Comparison of ENCODE assay signal across 27 cellular contexts in genomic region chr2:101692037-101692436, GRCh38. TPM values are rescaled to one million over a fixed set of nuclear protein-coding genes. Genes with fewer than 3 reads are reported as not detected.
DNase-seq lines count a peak whose midpoint lies in the region; ATAC-seq and TF ChIP-seq lines count a peak whose summit lies in the region.
"Had no signal": no experiment of that assay in that cellular context is flagged by ENCODE, and none has a peak within 500 bp of the region (broad histone marks: within the 10 kb centered on the region; RNA-seq: fewer than 3 reads in every experiment).

No MANE protein-coding gene starts in this region.

- no peak overlapping the region for H3K27ac Mint-ChIP-seq in CD4-positive, alpha-beta T cell
- H3K27ac Mint-ChIP-seq: activated T-helper 2 cell treated with anti-CD3 and anti-CD28 coated beads, Interferon-gamma antibody, Interleukin-2, Interleukin-4, amounts not matched to agents 10 μg/mL and 5 μg/mL and 100 μg/mL, durations not matched to agents 14 hours and 24 hours and 36 hours; neural progenitor cell; T-helper 2 cell treated with Interferon-gamma antibody and Interleukin-4, amounts not matched to agents 5 μg/mL and 100 μg/mL, for 36 hours had no signal

- H3K27me3 ChIP-seq in BLaER1 (no peaks in the 10 kb centered on the region), left lung (peaks cover 0 to 8% of the 10 kb centered on the region in 2 donors)
- no peaks in the 10 kb centered on the region for H3K27me3 ChIP-seq in CD4-positive, alpha-beta T cell (ENCODE audit: control insufficient read depth, insufficient read depth, low read length)
- H3K27me3 ChIP-seq: esophagus squamous epithelium, hepatocyte, SJSA1, upper lobe of left lung had no signal

- no peak overlapping the region for H3K4me3 ChIP-seq in BLaER1
- H3K4me3 ChIP-seq in left lung: no peak overlapping the region
- H3K4me3 ChIP-seq in foreskin fibroblast (ENCODE audit: low read depth in 1 of 2, low read length in 2 of 2): no peak overlapping the region
- H3K4me3 ChIP-seq: esophagus squamous epithelium, GM23248, hepatocyte, neural progenitor cell, SJSA1, upper lobe of left lung had no signal

- H3K4me1 ChIP-seq in BLaER1 (peaks cover 19% of the 10 kb centered on the region), left lung (peaks cover 0 to 9% of the 10 kb centered on the region in 2 donors)
- H3K4me1 ChIP-seq: neural progenitor cell had no signal

- CTCF ChIA-PET in CD4-positive, alpha-beta T cell (lab: Charles Lee): interaction anchor here (0.6 to 1.7 kb wide), 3 partner anchors 8 to 61 kb away, joined by 3 to 4 read pairs (median 4); no protein-coding TSS in a partner anchor

- H3K4me1 Mint-ChIP-seq in CD4-positive, alpha-beta T cell (ENCODE audit: low read depth): peaks cover 29% of the 10 kb centered on the region

- H3K36me3 ChIP-seq in BLaER1 (no peaks in the 10 kb centered on the region), left lung (no peaks in the 10 kb centered on the region)
- H3K36me3 ChIP-seq: esophagus squamous epithelium, neural progenitor cell, SJSA1, upper lobe of left lung had no signal

- POLR2A ChIA-PET in CD4-positive, alpha-beta T cell (lab: Charles Lee): interaction anchor here (0.6 to 1.1 kb wide), 2 partner anchors 62 to 148 kb away, joined by 3 read pairs; no protein-coding TSS in a partner anchor

- peaks cover 2% of the 10 kb centered on the region for H3K9me3 Mint-ChIP-seq in CD4-positive, alpha-beta T cell
- H3K9me3 Mint-ChIP-seq: activated T-helper 2 cell treated with anti-CD3 and anti-CD28 coated beads, Interferon-gamma antibody, Interleukin-2, Interleukin-4, amounts not matched to agents 10 μg/mL and 5 μg/mL and 100 μg/mL, durations not matched to agents 14 hours and 24 hours and 36 hours had no signal

- TF ChIP-seq CTCF in left lung (IDR thresholded peaks at IDR 0.05) (no peak), foreskin fibroblast (IDR thresholded peaks at IDR 0.05; ENCODE audit: low read depth, low read length) (no peak)
- TF ChIP-seq CTCF in CD4-positive, alpha-beta T cell (IDR thresholded peaks at IDR 0.05): no peak

- peak overlapping the region; percentile 48 for H3K4me2 ChIP-seq in BLaER1
- H3K4me2 ChIP-seq: hepatocyte, neural progenitor cell had no signal

- H3K36me3 Mint-ChIP-seq in CD4-positive, alpha-beta T cell (ENCODE audit: low read depth): peaks cover 6% of the 10 kb centered on the region
- H3K36me3 Mint-ChIP-seq: CD4-positive, CD25-positive, alpha-beta regulatory T cell; neural progenitor cell had no signal

- intact Hi-C loops in left lung (cut with DNase I) (loop anchor here in 1 of 2 donors (10.0 kb wide), 1 partner anchor 167 kb away; no protein-coding TSS in a partner anchor), head of caudate nucleus (cut with DNase I) (no loop called here)
- intact Hi-C loops in CD4-positive, alpha-beta T cell (cut with DNase I, micrococcal nuclease): no loop called here

- no peak overlapping the region for H3K27ac ChIP-seq in BLaER1
- H3K27ac ChIP-seq in left lung: no peak overlapping the region
- H3K27ac ChIP-seq in CD4-positive, alpha-beta T cell (ENCODE audit: low read depth, low read length): no peak overlapping the region
- H3K27ac ChIP-seq: esophagus squamous epithelium, GM23248, hepatocyte, neural progenitor cell, SJSA1, upper lobe of left lung had no signal

- peak; percentile 12 for ATAC-seq in left lung
- no peak for ATAC-seq in CD4-positive, alpha-beta T cell (ENCODE audit: poor library complexity)
- ATAC-seq: Panc1, sciatic nerve had no signal

- H3K27me3 Mint-ChIP-seq in CD4-positive, alpha-beta T cell: no peaks in the 10 kb centered on the region
- H3K27me3 Mint-ChIP-seq: CD4-positive, CD25-positive, alpha-beta regulatory T cell had no signal

- H3K9ac ChIP-seq in BLaER1: no peak overlapping the region
- H3K9ac ChIP-seq: GM23248, neural progenitor cell had no signal

- H3K9me3 ChIP-seq in BLaER1: 0 out of 2 replicates have a peak, but pooled peaks cover 8% of the 10 kb centered on the region
- peaks cover 0 to 6% of the 10 kb centered on the region in 2 donors for H3K9me3 ChIP-seq in left lung
- H3K9me3 ChIP-seq in CD4-positive, alpha-beta T cell (ENCODE audit: control insufficient read depth, low read length): no peaks in the 10 kb centered on the region
- H3K9me3 ChIP-seq: SJSA1, upper lobe of left lung had no signal

- H4K20me1 ChIP-seq in BLaER1: no peaks in the 10 kb centered on the region

- DNase-seq in GF-D8 (lab: John Stamatoyannopoulos, UW) (peak; percentile 8), OCI-M1 (lab: John Stamatoyannopoulos, UW) (peak; percentile 11), left lung (no peak), head of caudate nucleus (no peak), foreskin fibroblast (no peak)
- no peak for DNase-seq in CD4-positive, alpha-beta T cell
- DNase-seq: activated CD4-positive, alpha-beta T cell treated with anti-CD3 and anti-CD28 coated beads, Interleukin-2, amount 50 U/mL, for 48 hours; caudate nucleus; dermis blood vessel endothelial cell; EL; esophagus squamous epithelium; NCI-H1105 treated with DMSO at 0.1 percent for 48 hours; NCI-H1930; NCI-H524; stimulated activated CD4-positive, alpha-beta T cell treated with anti-CD3 and anti-CD28 coated beads, Interleukin-12 subunit alpha, Interleukin-12 subunit beta, amount 100 ng/mL, for 4 hours; stimulated activated CD4-positive, alpha-beta T cell treated with anti-CD3 and anti-CD28 coated beads, Interleukin-4, amount 100 ng/mL, for 1 hour had no signal

- H3K4me3 Mint-ChIP-seq in CD4-positive, alpha-beta T cell: no peak overlapping the region
- H3K4me3 Mint-ChIP-seq: neural progenitor cell; T-helper 2 cell treated with Interferon-gamma antibody and Interleukin-4, amounts not matched to agents 5 μg/mL and 100 μg/mL, for 36 hours had no signal

RNA-seq across cellular contexts. Expression of gene MAP4K4, which starts 5.5 kb away (rescaled TPM):
- 10 to 100 TPM; 80.2 to 83.4 TPM for total RNA-seq in left lung
- 10 to 100 TPM; 92.8 to 94.0 TPM for total RNA-seq in CD4-positive, alpha-beta T cell

Comparison
In these comparisons a context has a peak if more than half of its experiments do, and no peak if none do; other contexts are left out.
1. DNase-seq: peak in GF-D8 (single experiment) and OCI-M1 (single experiment); none in left lung (0 of 2), head of caudate nucleus (0 of 42), CD4-positive, alpha-beta T cell (0 of 10) and foreskin fibroblast (0 of 2).